ENCODE assay signal across 15 cellular contexts in genomic region chr9:127162046-127162445, GRCh38. TPM values are rescaled to one million over a fixed set of nuclear protein-coding genes. Genes with fewer than 3 reads are reported as not detected.
DNase-seq lines count a peak whose midpoint lies in the region; ATAC-seq and TF ChIP-seq lines count a peak whose summit lies in the region.
"Had no signal": no experiment of that assay in that cellular context is flagged by ENCODE, and none has a peak within 500 bp of the region (broad histone marks: within the 10 kb centered on the region; RNA-seq: fewer than 3 reads in every experiment).

No MANE protein-coding gene starts in this region.

- H3K9me3 ChIP-seq in CD4-positive, CD25-positive, alpha-beta regulatory T cell (ENCODE audit: control insufficient read depth in 2 of 2, low read length in 2 of 2), result no peaks in the 10 kb centered on the region
- H3K9me3 ChIP-seq in trophoblast cell (ENCODE audit: insufficient read depth, low read depth, low read length), result no peaks in the 10 kb centered on the region
- H3K9me3 ChIP-seq: esophagus squamous epithelium, testis had no signal

- H3K27me3 Mint-ChIP-seq in CD4-positive, CD25-positive, alpha-beta regulatory T cell, result no peaks in the 10 kb centered on the region
- H3K27me3 Mint-ChIP-seq in HFFc6 (ENCODE audit: insufficient read depth) (peaks cover 1% of the 10 kb centered on the region; the same call in 1 of the 2 replicates), activated B cell treated with CpG ODN at 0.5 μM for 24 hours (no peaks in the 10 kb centered on the region)

- H4K12ac ChIP-seq in trophoblast cell (ENCODE audit: low read depth, low read length), result no peak overlapping the region

- no peaks in the 10 kb centered on the region for H3K79me1 ChIP-seq in trophoblast cell (ENCODE audit: low read length)

- H3K14ac ChIP-seq in trophoblast cell (ENCODE audit: low read length), result no peak overlapping the region

- ATAC-seq in CD4-positive, CD25-positive, alpha-beta regulatory T cell (ENCODE audit: low read depth in 2 of 2), result peak; percentile 30 to 40
- no peak for ATAC-seq in activated B cell treated with CpG ODN at 0.5 μM for 24 hours (ENCODE audit: low read depth)
- ATAC-seq: right cardiac atrium had no signal

- POLR2A ChIA-PET in activated B cell treated with CpG ODN at 0.5 μM for 24 hours (lab: Charles Lee), result no interaction called here

- peaks cover 0 to 24% (median 16%) of the 10 kb centered on the region in 4 donors for H3K4me1 Mint-ChIP-seq in CD4-positive, CD25-positive, alpha-beta regulatory T cell
- H3K4me1 Mint-ChIP-seq in HFFc6 (ENCODE audit: low read depth), result peaks cover 49% of the 10 kb centered on the region
- H3K4me1 Mint-ChIP-seq in activated B cell treated with CpG ODN at 0.5 μM for 24 hours, result peaks cover 39% of the 10 kb centered on the region

- peaks cover 5% of the 10 kb centered on the region for H3K36me3 Mint-ChIP-seq in CD4-positive, CD25-positive, alpha-beta regulatory T cell
- H3K36me3 Mint-ChIP-seq in HFFc6 (ENCODE audit: low read depth), result no peaks in the 10 kb centered on the region
- no peaks in the 10 kb centered on the region for H3K36me3 Mint-ChIP-seq in activated B cell treated with CpG ODN at 0.5 μM for 24 hours (ENCODE audit: low read depth)
- H3K36me3 Mint-ChIP-seq: CD8-positive, alpha-beta memory T cell had no signal

- peaks cover 7% of the 10 kb centered on the region for H3K4me1 ChIP-seq in CD4-positive, CD25-positive, alpha-beta regulatory T cell (ENCODE audit: control insufficient read depth, insufficient read depth, low read length, poor library complexity, severe bottlenecking)
- H3K4me1 ChIP-seq in trophoblast cell (ENCODE audit: control insufficient read depth in 1 of 2, insufficient read depth in 2 of 2, low read length in 2 of 2), result peaks cover 0 to 10% of the 10 kb centered on the region in 2 experiments
- H3K4me1 ChIP-seq: testis had no signal

- H2AFZ ChIP-seq in trophoblast cell (ENCODE audit: insufficient read depth, low read length, poor library complexity), result no peak overlapping the region

- H3K27ac Mint-ChIP-seq in CD4-positive, CD25-positive, alpha-beta regulatory T cell, result peak overlapping the region in 2 of 3 donors; percentile 73 to 81
- peak overlapping the region; percentile 50 for H3K27ac Mint-ChIP-seq in HFFc6
- H3K27ac Mint-ChIP-seq in activated B cell treated with CpG ODN at 0.5 μM for 24 hours, result peak overlapping the region; percentile 19

- no peak overlapping the region for H2BK120ac ChIP-seq in trophoblast cell (ENCODE audit: insufficient read depth, low read length, poor library complexity)

- no peak overlapping the region for H4K91ac ChIP-seq in trophoblast cell (ENCODE audit: low read depth, low read length)

- no peaks in the 10 kb centered on the region for H3K36me3 ChIP-seq in CD4-positive, CD25-positive, alpha-beta regulatory T cell (ENCODE audit: control insufficient read depth, insufficient read depth, low read length)
- H3K36me3 ChIP-seq in brain microvascular endothelial cell (replicated peaks) (no peaks in the 10 kb centered on the region), trophoblast cell (ENCODE audit: control insufficient read depth in 1 of 2, insufficient read depth in 2 of 2, low read length in 2 of 2) (no peaks in the 10 kb centered on the region)
- H3K36me3 ChIP-seq: esophagus squamous epithelium had no signal

- no peak overlapping the region for H2BK5ac ChIP-seq in trophoblast cell (ENCODE audit: low read depth, low read length, poor library complexity)

- H4K8ac ChIP-seq in trophoblast cell (ENCODE audit: low read depth, low read length), result no peak overlapping the region

- no peak overlapping the region for H3K23ac ChIP-seq in trophoblast cell (ENCODE audit: low read length)

- intact Hi-C loops in activated B cell treated with CpG ODN at 0.5 μM for 24 hours (cut with micrococcal nuclease), result no loop called here

- no peak overlapping the region for H3K4me3 Mint-ChIP-seq in CD4-positive, CD25-positive, alpha-beta regulatory T cell
- H3K4me3 Mint-ChIP-seq in HFFc6, result no peak overlapping the region
- H3K4me3 Mint-ChIP-seq in activated B cell treated with CpG ODN at 0.5 μM for 24 hours, result no peak overlapping the region
- H3K4me3 Mint-ChIP-seq: CD8-positive, alpha-beta memory T cell had no signal

- no peaks in the 10 kb centered on the region for H3K79me2 ChIP-seq in trophoblast cell (ENCODE audit: control insufficient read depth, insufficient read depth, low read length, poor library complexity)

- no peak overlapping the region for H2BK12ac ChIP-seq in trophoblast cell (ENCODE audit: low read length)

- no peak overlapping the region for H3K4me2 ChIP-seq in trophoblast cell (ENCODE audit: low read length)

- H2AK5ac ChIP-seq in trophoblast cell (ENCODE audit: low read length), result no peak overlapping the region

- in situ Hi-C loops in brain microvascular endothelial cell (cut with HindIII; ENCODE audit: low pct_ligation_motif_present, low sequenced_read_pairs), result no loop called here

- no CpG with 5 or more reads among the region's 5 CpGs for WGBS in trophoblast cell (ENCODE audit: extremely low coverage, insufficient coverage, insufficient read length)

- no peak overlapping the region for H3K9ac ChIP-seq in trophoblast cell (ENCODE audit: low read length)

- DNase-seq in CD4-positive, CD25-positive, alpha-beta regulatory T cell, result peak in 1 of 3 donors; percentile 7
- DNase-seq in HFFc6, result peak; percentile 68
- DNase-seq in activated B cell treated with CpG ODN at 0.5 μM for 24 hours, result no peak
- DNase-seq in islet precursor cell, result peak; percentile 62
- no peak for DNase-seq in NCI-H1694 treated with DMSO at 0.1 percent for 48 hours (lab: John Stamatoyannopoulos, UW)
- no peak for DNase-seq in brain microvascular endothelial cell
- DNase-seq in NCI-H524 treated with DMSO at 0.1 percent for 48 hours (lab: John Stamatoyannopoulos, UW), result no peak
- no peak for DNase-seq in trophoblast cell
- DNase-seq: activated effector memory CD4-positive, alpha-beta T cell treated with Interleukin-2 at 50 U/mL for 16 hours; caudate nucleus; CD8-positive, alpha-beta memory T cell; esophagus squamous epithelium; NCI-H226; right cardiac atrium had no signal

- no peak overlapping the region for H3K27ac ChIP-seq in CD4-positive, CD25-positive, alpha-beta regulatory T cell (ENCODE audit: insufficient read depth, low read length, poor library complexity, severe bottlenecking)
- H3K27ac ChIP-seq in brain microvascular endothelial cell (no peak overlapping the region), trophoblast cell (ENCODE audit: low read depth, low read length) (no peak overlapping the region)
- H3K27ac ChIP-seq: testis had no signal

- no peak overlapping the region for H3K18ac ChIP-seq in trophoblast cell (ENCODE audit: low read length)

- TF ChIP-seq CTCF in HFFc6 (IDR thresholded peaks at IDR 0.05) (no peak), activated B cell treated with CpG ODN at 0.5 μM for 24 hours (IDR thresholded peaks at IDR 0.05) (no peak), brain microvascular endothelial cell (IDR thresholded peaks at IDR 0.05; ENCODE audit: low read depth, low read length, missing control alignments) (no peak)

- H3K4ac ChIP-seq in trophoblast cell (ENCODE audit: low read depth, low read length), result no peak overlapping the region

- CTCF ChIA-PET in activated B cell treated with CpG ODN at 0.5 μM for 24 hours (lab: Charles Lee), result no interaction called here

- no peaks in the 10 kb centered on the region for H3K9me3 Mint-ChIP-seq in CD4-positive, CD25-positive, alpha-beta regulatory T cell
- no peaks in the 10 kb centered on the region for H3K9me3 Mint-ChIP-seq in HFFc6
- H3K9me3 Mint-ChIP-seq in activated B cell treated with CpG ODN at 0.5 μM for 24 hours, result no peaks in the 10 kb centered on the region
- H3K9me3 Mint-ChIP-seq: CD8-positive, alpha-beta memory T cell had no signal

- H3K4me3 ChIP-seq in CD4-positive, CD25-positive, alpha-beta regulatory T cell (ENCODE audit: low read depth, low read length), result no peak overlapping the region
- no peak overlapping the region for H3K4me3 ChIP-seq in brain microvascular endothelial cell (ENCODE audit: low read depth, low read length)
- H3K4me3 ChIP-seq in trophoblast cell (ENCODE audit: low read depth, low read length), result no peak overlapping the region
- H3K4me3 ChIP-seq: esophagus squamous epithelium, testis had no signal

- no peaks in the 10 kb centered on the region for H3K27me3 ChIP-seq in CD4-positive, CD25-positive, alpha-beta regulatory T cell (ENCODE audit: control insufficient read depth, insufficient read depth, low read length)
- no peaks in the 10 kb centered on the region for H3K27me3 ChIP-seq in brain microvascular endothelial cell (replicated peaks)
- H3K27me3 ChIP-seq in trophoblast cell (ENCODE audit: insufficient read depth, low read length), result no peaks in the 10 kb centered on the region
- H3K27me3 ChIP-seq: esophagus squamous epithelium, testis had no signal

RNA-seq across cellular contexts. Expression of gene ANGPTL2, which starts 39.6 kb away (rescaled TPM):
- not detected for total RNA-seq in CD4-positive, CD25-positive, alpha-beta regulatory T cell
- polyA plus RNA-seq in CD4-positive, CD25-positive, alpha-beta regulatory T cell, result not detected
- total RNA-seq in HFFc6 (2021; fragmentation: NEBNext Ultra II Directional; extraction: Animal tissue kit (Norgen Biotek cat#: 25700)), result 10 to 100 TPM; 15.0 to 20.9 (median 19.4) TPM
- not detected in 2 replicates for total RNA-seq in activated B cell treated with CpG ODN at 0.5 μM for 24 hours
- 2.9 and 3.5 TPM in 2 replicates for polyA plus RNA-seq in trophoblast cell (2013)
- total RNA-seq: CD8-positive, alpha-beta memory T cell had no signal
- polyA plus RNA-seq: CD8-positive, alpha-beta memory T cell had no signal

Comparison
In these comparisons a context has a peak if more than half of its experiments do, and no peak if none do; other contexts are left out.
1. DNase-seq: peak in HFFc6 (single experiment) and islet precursor cell (single experiment); none in activated B cell treated with CpG ODN at 0.5 μM for 24 hours (single experiment), NCI-H1694 treated with DMSO at 0.1 percent for 48 hours (single experiment), brain microvascular endothelial cell (single experiment), NCI-H524 treated with DMSO at 0.1 percent for 48 hours (single experiment) and trophoblast cell (0 of 2).
2. H3K27ac Mint-ChIP-seq: peak in every context shown above with its lines; median percentile 77 in CD4-positive, CD25-positive, alpha-beta regulatory T cell; 50 in HFFc6; 19 in activated B cell treated with CpG ODN at 0.5 μM for 24 hours.
3. RNA of gene ANGPTL2, which starts 39.6 kb away (total RNA-seq): 15.0 to 20.9 TPM in HFFc6; not detected in CD4-positive, CD25-positive, alpha-beta regulatory T cell (single experiment) and not detected in activated B cell treated with CpG ODN at 0.5 μM for 24 hours; every median in the first group is over 10 times any median in the second.